Comparison of ENCODE assay signal across 8 cellular contexts in the genomic region with DNA sequence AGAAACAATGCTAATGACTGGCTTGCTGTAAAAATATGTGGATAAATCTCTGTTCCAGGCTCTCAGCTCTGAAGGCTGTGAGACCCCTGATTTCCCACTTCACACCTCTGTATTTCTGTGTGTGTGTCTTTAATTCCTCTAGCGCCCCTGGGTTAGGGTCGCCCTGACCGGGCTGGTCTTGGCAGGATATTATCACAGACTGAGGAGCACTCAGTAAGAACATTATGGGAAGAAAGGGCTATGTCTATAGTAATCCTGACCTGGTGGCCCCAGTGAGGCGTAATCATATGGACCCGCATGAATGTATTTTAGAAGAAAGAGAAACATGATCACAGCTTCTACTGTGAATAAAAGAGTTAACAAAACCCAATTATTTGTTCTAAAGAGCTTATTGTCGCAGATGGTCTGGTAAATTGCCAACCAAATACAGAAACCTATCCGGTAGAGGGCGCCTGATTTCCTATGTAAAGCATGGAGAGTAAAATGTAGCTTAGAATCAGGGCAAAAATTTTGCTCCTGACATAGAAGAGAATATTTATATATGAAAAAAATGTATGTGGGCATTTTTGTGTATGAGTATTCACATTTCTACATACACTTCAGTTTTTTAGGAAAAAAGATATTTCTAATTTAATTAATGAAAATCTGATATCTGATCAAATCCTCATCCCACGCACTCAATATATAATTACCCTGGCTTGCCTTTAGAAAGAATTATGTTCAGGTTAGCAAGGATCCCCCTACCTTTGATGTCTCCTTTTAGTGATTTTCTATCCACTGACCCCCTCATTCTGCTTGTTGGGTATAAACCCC. TPM values are rescaled to one million over a fixed set of nuclear protein-coding genes. Genes with fewer than 3 reads are reported as not detected.
DNase-seq lines count a peak whose midpoint lies in the region; ATAC-seq and TF ChIP-seq lines count a peak whose summit lies in the region.

No MANE protein-coding gene starts in this region.

- TF ChIP-seq CTCF in glutamatergic neuron (IDR thresholded peaks at IDR 0.05; ENCODE audit: partially characterized antibody, unreplicated experiment) (peak; percentile 37), upper lobe of left lung (IDR thresholded peaks at IDR 0.05) (peak in 1 of 6 experiments; percentile 12)

- no peaks in the 10 kb centered on the region for H3K9me3 Mint-ChIP-seq in activated CD8-positive, alpha-beta T cell treated with anti-CD3 and anti-CD28 coated beads, Interleukin-2, amount 10 ng/mL, durations not matched to agents 7 days and 5 days (ENCODE audit: insufficient read depth)
- no peaks in the 10 kb centered on the region for H3K9me3 Mint-ChIP-seq in glutamatergic neuron (ENCODE audit: unreplicated experiment)

- H3K27ac Mint-ChIP-seq in activated CD8-positive, alpha-beta T cell treated with anti-CD3 and anti-CD28 coated beads, Interleukin-2, amount 10 ng/mL, durations not matched to agents 7 days and 5 days = no peak overlapping the region
- H3K27ac Mint-ChIP-seq in glutamatergic neuron (ENCODE audit: unreplicated experiment) = no peak overlapping the region

- 55 to 62% methylated on average over 9 of the region's 9 CpGs for WGBS in upper lobe of left lung, 2 donors

- no peak overlapping the region for H3K4me3 Mint-ChIP-seq in activated CD8-positive, alpha-beta T cell treated with anti-CD3 and anti-CD28 coated beads, Interleukin-2, amount 10 ng/mL, durations not matched to agents 7 days and 5 days
- H3K4me3 Mint-ChIP-seq in glutamatergic neuron (ENCODE audit: unreplicated experiment) = no peak overlapping the region

- no peaks in the 10 kb centered on the region for H3K9me3 ChIP-seq in upper lobe of left lung

- peak overlapping the region; percentile 15 for H2AFZ ChIP-seq in ACC112 (ENCODE audit: low read length, unreplicated experiment)

- no peaks in the 10 kb centered on the region for H3K79me2 ChIP-seq in ACC112 (ENCODE audit: control insufficient read depth, insufficient read depth, low read length, unreplicated experiment)

- CTCF ChIA-PET in activated CD8-positive, alpha-beta T cell treated with anti-CD3 and anti-CD28 coated beads, Interleukin-2, amount 10 ng/mL, durations not matched to agents 7 days and 5 days (lab: Charles Lee) = interaction anchor here (0.7 to 2.7 kb wide), 43 partner anchors 9 to 360 kb away, joined by 3 to 31 read pairs (median 5); a partner anchor contains a TSS

- no peaks in the 10 kb centered on the region for H3K36me3 Mint-ChIP-seq in activated CD8-positive, alpha-beta T cell treated with anti-CD3 and anti-CD28 coated beads, Interleukin-2, amount 10 ng/mL, durations not matched to agents 7 days and 5 days (ENCODE audit: low read depth)
- no peaks in the 10 kb centered on the region for H3K36me3 Mint-ChIP-seq in glutamatergic neuron (ENCODE audit: unreplicated experiment)

- no peaks in the 10 kb centered on the region for H3K4me1 Mint-ChIP-seq in activated CD8-positive, alpha-beta T cell treated with anti-CD3 and anti-CD28 coated beads, Interleukin-2, amount 10 ng/mL, durations not matched to agents 7 days and 5 days (ENCODE audit: low read depth)
- peaks cover 2% of the 10 kb centered on the region for H3K4me1 Mint-ChIP-seq in glutamatergic neuron (ENCODE audit: low read depth, unreplicated experiment)

- no peaks in the 10 kb centered on the region for H3K36me3 ChIP-seq in ACC112 (ENCODE audit: insufficient read depth, low read length)
- H3K36me3 ChIP-seq in upper lobe of left lung = no peaks in the 10 kb centered on the region

- TF ChIP-seq POLR2A in upper lobe of left lung (IDR thresholded peaks at IDR 0.05) = no peak

- TF ChIP-seq EP300 in upper lobe of left lung (IDR thresholded peaks at IDR 0.05) = no peak

- H3K4me3 ChIP-seq in ACC112 (ENCODE audit: low read depth, low read length) = 0 out of 2 replicates have a peak overlapping the region, but pooled peaks have one; percentile 11
- no peak overlapping the region for H3K4me3 ChIP-seq in upper lobe of left lung

- POLR2A ChIA-PET in activated CD8-positive, alpha-beta T cell treated with anti-CD3 and anti-CD28 coated beads, Interleukin-2, amount 10 ng/mL, durations not matched to agents 7 days and 5 days (lab: Charles Lee) = no interaction called here

- DNase-seq in GM04504 (ENCODE audit: low read depth) (peak; percentile 41), NCI-H2171 (lab: John Stamatoyannopoulos, UW) (peak; percentile 27), glutamatergic neuron (no peak), upper lobe of left lung (no peak)
- DNase-seq in activated CD8-positive, alpha-beta T cell treated with anti-CD3 and anti-CD28 coated beads, Interleukin-2, amount 10 ng/mL, durations not matched to agents 7 days and 5 days = peak; percentile 73
- peak; percentile 14 for DNase-seq in stimulated activated CD4-positive, alpha-beta T cell treated with anti-CD3 and anti-CD28 coated beads, Interleukin-4, amount 100 ng/mL, for 1 hour

- peaks cover 37% of the 10 kb centered on the region for H3K27me3 Mint-ChIP-seq in activated CD8-positive, alpha-beta T cell treated with anti-CD3 and anti-CD28 coated beads, Interleukin-2, amount 10 ng/mL, durations not matched to agents 7 days and 5 days (ENCODE audit: low read depth)
- H3K27me3 Mint-ChIP-seq in glutamatergic neuron (ENCODE audit: unreplicated experiment) = peaks cover 2% of the 10 kb centered on the region

- H3K4me1 ChIP-seq in ACC112 (ENCODE audit: control insufficient read depth, insufficient read depth, low read length, unreplicated experiment) (no peaks in the 10 kb centered on the region), upper lobe of left lung (no peaks in the 10 kb centered on the region)

- H3K27ac ChIP-seq in ACC112 (ENCODE audit: low read depth, low read length) (no peak overlapping the region), upper lobe of left lung (no peak overlapping the region)

- ATAC-seq in activated CD8-positive, alpha-beta T cell treated with anti-CD3 and anti-CD28 coated beads, Interleukin-2, amount 10 ng/mL, durations not matched to agents 7 days and 5 days = peak; percentile 51
- ATAC-seq in GM21515 (IDR thresholded peaks at IDR 0.05; ENCODE audit: unreplicated experiment) (no peak), upper lobe of left lung (ENCODE audit: low FRiP score in 2 of 2) (no peak)

- H3K27me3 ChIP-seq in ACC112 (ENCODE audit: insufficient read depth, low read length) = peaks cover 11% of the 10 kb centered on the region; the same call in 1 of the 2 replicates
- H3K27me3 ChIP-seq in upper lobe of left lung = no peaks in the 10 kb centered on the region

RNA-seq across cellular contexts. Expression of a gene that starts 5.8 kb away (rescaled TPM):
- total RNA-seq in activated CD8-positive, alpha-beta T cell treated with anti-CD3 and anti-CD28 coated beads, Interleukin-2, amount 10 ng/mL, durations not matched to agents 7 days and 5 days = not detected
- total RNA-seq in glutamatergic neuron (ENCODE audit: unreplicated experiment) (not detected), upper lobe of left lung (under 1 TPM in 2 of 6 donors, not detected in 4; 0.26 to 0.30 TPM)

RNA-seq across cellular contexts. Expression of a gene that starts 25.5 kb away (rescaled TPM):
- not detected for total RNA-seq in activated CD8-positive, alpha-beta T cell treated with anti-CD3 and anti-CD28 coated beads, Interleukin-2, amount 10 ng/mL, durations not matched to agents 7 days and 5 days
- not detected for total RNA-seq in glutamatergic neuron (ENCODE audit: unreplicated experiment)
- not detected for total RNA-seq in upper lobe of left lung

RNA-seq across cellular contexts. Expression of a gene that starts 47.7 kb away (rescaled TPM):
- total RNA-seq in activated CD8-positive, alpha-beta T cell treated with anti-CD3 and anti-CD28 coated beads, Interleukin-2, amount 10 ng/mL, durations not matched to agents 7 days and 5 days = not detected
- total RNA-seq in glutamatergic neuron (ENCODE audit: unreplicated experiment) (not detected), upper lobe of left lung (not detected)

RNA-seq across cellular contexts. Expression of a gene that starts 49.2 kb away (rescaled TPM):
- not detected for total RNA-seq in activated CD8-positive, alpha-beta T cell treated with anti-CD3 and anti-CD28 coated beads, Interleukin-2, amount 10 ng/mL, durations not matched to agents 7 days and 5 days
- total RNA-seq in glutamatergic neuron (ENCODE audit: unreplicated experiment) (not detected), upper lobe of left lung (not detected)

Comparison
In these comparisons a context has a peak if more than half of its experiments do, and no peak if none do; other contexts are left out.
1. DNase-seq: peak in GM04504 (single experiment), NCI-H2171 (single experiment), activated CD8-positive, alpha-beta T cell treated with anti-CD3 and anti-CD28 coated beads, Interleukin-2, amount 10 ng/mL, durations not matched to agents 7 days and 5 days (single experiment) and stimulated activated CD4-positive, alpha-beta T cell treated with anti-CD3 and anti-CD28 coated beads, Interleukin-4, amount 100 ng/mL, for 1 hour (single experiment); none in glutamatergic neuron (single experiment) and upper lobe of left lung (0 of 2).